Comparison of ENCODE assay signal across 7 cellular contexts in the genomic region with DNA sequence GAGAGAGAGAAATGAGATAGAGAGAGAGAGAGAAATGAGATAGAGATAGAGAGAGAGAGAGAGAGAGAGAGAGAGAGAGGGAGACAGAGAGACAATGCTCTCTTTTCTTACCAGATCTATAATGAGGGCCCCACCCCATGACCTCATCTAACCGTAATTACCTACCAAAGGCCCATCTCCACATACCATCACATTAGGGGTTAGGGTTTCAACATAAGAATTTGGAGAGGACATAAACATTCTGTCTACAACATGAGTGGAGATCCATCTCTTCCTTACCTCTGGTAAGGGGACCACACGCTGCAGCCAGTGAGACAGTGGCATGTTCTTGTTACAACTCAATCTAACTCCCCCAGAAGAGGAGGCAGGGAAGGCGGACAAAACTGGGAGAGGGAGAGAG. TPM values are rescaled to one million over a fixed set of nuclear protein-coding genes. Genes with fewer than 3 reads are reported as not detected.
DNase-seq lines count a peak whose midpoint lies in the region; ATAC-seq, FAIRE-seq and TF ChIP-seq lines count a peak whose summit lies in the region.
"Not testable (repeated sequence)": the region's sequence is repeated elsewhere in the genome, so short reads cannot be mapped to it uniquely, and the experiment has no call there.

No MANE protein-coding gene starts in this region.

- dilution Hi-C loops in IMR-90 (cut with HindIII; ENCODE audit: low sequenced_read_pairs, unreplicated experiment), result not testable (repeated sequence)

- TF ChIP-seq POLR2A in IMR-90 (IDR thresholded peaks at IDR 0.05; ENCODE audit: low read depth, low read length); K562 (conservative IDR thresholded peaks at IDR 0.05): not testable (repeated sequence)

- not testable (repeated sequence) for H3K36me3 Mint-ChIP-seq in T-helper 1 cell treated with Interleukin-12 subunit alpha and Interleukin-12 subunit beta and Interleukin-4 antibody, amounts not matched to agents 30 μg/mL and 1 μg/mL, for 36 hours (ENCODE audit: low read depth); activated T-cell treated with anti-CD3 and anti-CD28 coated beads, Interleukin-2, amount 50 U/mL, for 4 hours (ENCODE audit: insufficient read depth); neural crest cell (ENCODE audit: low read depth)

- not testable (repeated sequence) for H3K9me3 Mint-ChIP-seq in T-helper 1 cell treated with Interleukin-12 subunit alpha and Interleukin-12 subunit beta and Interleukin-4 antibody, amounts not matched to agents 30 μg/mL and 1 μg/mL, for 36 hours; activated T-cell treated with anti-CD3 and anti-CD28 coated beads, Interleukin-2, amount 50 U/mL, for 4 hours; neural crest cell

- H2BK20ac ChIP-seq in IMR-90 (ENCODE audit: low read depth, low read length), result peak overlapping the region; percentile 56

- H3K4me3 Mint-ChIP-seq in T-helper 1 cell treated with Interleukin-12 subunit alpha and Interleukin-12 subunit beta and Interleukin-4 antibody, amounts not matched to agents 30 μg/mL and 1 μg/mL, for 36 hours, result peak overlapping the region; percentile 46
- peak overlapping the region; percentile 63 for H3K4me3 Mint-ChIP-seq in activated T-cell treated with anti-CD3 and anti-CD28 coated beads, Interleukin-2, amount 50 U/mL, for 4 hours
- H3K4me3 Mint-ChIP-seq in neural crest cell, result peak overlapping the region; percentile 84

- not testable (repeated sequence) for H3K36me3 ChIP-seq in DND-41 (ENCODE audit: insufficient read depth, low read length); IMR-90 (ENCODE audit: control insufficient read depth, insufficient read depth, low read length); K562 (ENCODE audit: control insufficient read depth, insufficient read depth, low read length)

- FAIRE-seq in K562 (lab: Jason Lieb, UNC), result not testable (repeated sequence)

- not testable (repeated sequence) for H3K9me1 ChIP-seq in IMR-90 (ENCODE audit: insufficient read depth, low read length); K562 (ENCODE audit: control insufficient read depth, insufficient read depth, low read length)

- H3K4me1 ChIP-seq in DND-41 (ENCODE audit: insufficient read depth, low read length), result peaks cover 25% of the 10 kb centered on the region
- H3K4me1 ChIP-seq in IMR-90 (ENCODE audit: control insufficient read depth, insufficient read depth, low read length); K562 (replicated peaks in 1 of 2; ENCODE audit: control insufficient read depth in 2 of 2, insufficient read depth in 2 of 2, low read length in 2 of 2): not testable (repeated sequence)

- not testable (repeated sequence) for H3K56ac ChIP-seq in IMR-90 (ENCODE audit: extremely low read depth, insufficient read depth, low read length)

- WGBS in IMR-90 (ENCODE audit: extremely low coverage in 2 of 2, insufficient read length in 1 of 2), 2 experiments, result no CpG with 5 or more reads among the region's 3 CpGs
- WGBS in K562 (ENCODE audit: insufficient coverage, low coverage, missing lambda C conversion rate), result 13% methylated on average over 3 of the region's 3 CpGs

- not testable (repeated sequence) for H4K20me1 ChIP-seq in DND-41 (ENCODE audit: insufficient read depth, low read length); IMR-90 (ENCODE audit: insufficient read depth, low read length); K562 (replicated peaks; ENCODE audit: control insufficient read depth, insufficient read depth, low read length)

- H3K23ac ChIP-seq in IMR-90 (ENCODE audit: low read depth, low read length), result peak overlapping the region; percentile 57

- peak overlapping the region; percentile 76 for H2BK120ac ChIP-seq in IMR-90 (ENCODE audit: low read depth, low read length)

- peak overlapping the region; percentile 68 for H2AK5ac ChIP-seq in IMR-90 (ENCODE audit: low read depth, low read length)

- not testable (repeated sequence) for H3K27ac ChIP-seq in DND-41 (ENCODE audit: low read length)
- peak overlapping the region; percentile 34; the same call in 1 of the 2 replicates for H3K27ac ChIP-seq in IMR-90 (ENCODE audit: insufficient read depth, low read length)
- H3K27ac ChIP-seq in K562 (ENCODE audit: extremely low read depth, low read depth, low read length), result peak overlapping the region; percentile 90

- in situ Hi-C loops in IMR-90 (cut with MboI; ENCODE audit: low sequenced_read_pairs); K562 (cut with MboI): not testable (repeated sequence)

- H4K8ac ChIP-seq in IMR-90 (ENCODE audit: low read depth in 2 of 2, low read length in 2 of 2), result peak overlapping the region in 1 of 2 experiments; percentile 61; a peak in 3 of 4 replicates

- DNase-seq in DND-41; IMR-90; activated T-cell treated with anti-CD3 and anti-CD28 coated beads, Interleukin-2, amount 50 U/mL, for 4 hours; neural crest cell (ENCODE audit: low read depth, low spot score): not testable (repeated sequence)
- DNase-seq in K562 (ENCODE audit: extremely low read depth in 1 of 4, low spot score in 3 of 4) (peak in 2 of 4 experiments; percentile 4 to 38), iPS-NIHi7 (ENCODE audit: extremely low spot score) (peak; percentile 6)

- not testable (repeated sequence) for H3K79me1 ChIP-seq in IMR-90 (ENCODE audit: low read depth in 1 of 2, low read length in 2 of 2)

- CTCF ChIA-PET in IMR-90 (lab: Yijun Ruan, JAX); K562 (lab: Yijun Ruan, JAX; ENCODE audit: low intra/inter-chr PET ratio): not testable (repeated sequence)

- H3K27ac Mint-ChIP-seq in T-helper 1 cell treated with Interleukin-12 subunit alpha and Interleukin-12 subunit beta and Interleukin-4 antibody, amounts not matched to agents 30 μg/mL and 1 μg/mL, for 36 hours, result peak overlapping the region; percentile 24
- H3K27ac Mint-ChIP-seq in neural crest cell (ENCODE audit: unreplicated experiment), result not testable (repeated sequence)

- H2BK5ac ChIP-seq in IMR-90 (ENCODE audit: low read depth, low read length, poor library complexity, severe bottlenecking), result peak overlapping the region; percentile 70

- H4K5ac ChIP-seq in IMR-90 (ENCODE audit: low read depth, low read length), result peak overlapping the region; percentile 13

- H3K4ac ChIP-seq in IMR-90 (ENCODE audit: low read depth, low read length), result peak overlapping the region; percentile 86

- peak overlapping the region; percentile 59 for H2AFZ ChIP-seq in DND-41 (ENCODE audit: low read depth, low read length)
- not testable (repeated sequence) for H2AFZ ChIP-seq in IMR-90 (replicated peaks; ENCODE audit: low read length, poor library complexity)
- peak overlapping the region; percentile 81; the same call in 1 of the 2 replicates for H2AFZ ChIP-seq in K562 (ENCODE audit: low read depth, low read length)

- intact Hi-C loops in IMR-90 (cut with micrococcal nuclease); K562 (cut with micrococcal nuclease): not testable (repeated sequence)

- H3K18ac ChIP-seq in IMR-90 (ENCODE audit: low read depth, low read length), result peak overlapping the region; percentile 22

- H2AK9ac ChIP-seq in IMR-90 (replicated peaks; ENCODE audit: low read depth, low read length, poor library complexity), result not testable (repeated sequence)

- not testable (repeated sequence) for H3K27me3 Mint-ChIP-seq in T-helper 1 cell treated with Interleukin-12 subunit alpha and Interleukin-12 subunit beta and Interleukin-4 antibody, amounts not matched to agents 30 μg/mL and 1 μg/mL, for 36 hours (ENCODE audit: low read depth); activated T-cell treated with anti-CD3 and anti-CD28 coated beads, Interleukin-2, amount 50 U/mL, for 4 hours (ENCODE audit: low read depth); neural crest cell (ENCODE audit: low read depth)

- H3K79me2 ChIP-seq in DND-41 (ENCODE audit: insufficient read depth, low read length), result peaks cover 12% of the 10 kb centered on the region
- peaks cover 18% of the 10 kb centered on the region for H3K79me2 ChIP-seq in K562 (ENCODE audit: control insufficient read depth, insufficient read depth, low read length)

- H3K4me3 ChIP-seq in DND-41 (ENCODE audit: low read depth in 1 of 2, low read length in 2 of 2), result peak overlapping the region in 1 of 2 experiments; percentile 69; a peak in 1 of 4 replicates
- H3K4me3 ChIP-seq in IMR-90 (ENCODE audit: insufficient read depth, low read depth, low read length), result not testable (repeated sequence)
- 0 out of 2 replicates have a peak overlapping the region, but pooled peaks have one; percentile 3 for H3K4me3 ChIP-seq in K562

- peak overlapping the region; percentile 71 for H2BK15ac ChIP-seq in IMR-90 (ENCODE audit: low read depth, low read length)

- not testable (repeated sequence) for TF ChIP-seq CTCF in DND-41 (IDR thresholded peaks at IDR 0.05; ENCODE audit: borderline replicate concordance, extremely low read depth, low read length, poor library complexity, severe bottlenecking); IMR-90 (conservative IDR thresholded peaks at IDR 0.05; ENCODE audit: low read depth, low read length); K562 (IDR thresholded peaks at IDR 0.05 in 2 of 3, conservative IDR thresholded peaks at IDR 0.05 in 1 of 3; ENCODE audit: insufficient read depth in 2 of 3, low read depth in 1 of 3, low read length in 3 of 3); neural crest cell (conservative IDR thresholded peaks at IDR 0.05)

- TF ChIP-seq RAD21 in IMR-90 (IDR thresholded peaks at IDR 0.05; ENCODE audit: low read length); K562 (CRISPR knock-in tag; conservative IDR thresholded peaks at IDR 0.05 in 1 of 2, IDR thresholded peaks at IDR 0.05 in 1 of 2): not testable (repeated sequence)

- peak overlapping the region; percentile 82 for H4K91ac ChIP-seq in IMR-90 (ENCODE audit: insufficient read depth, low read depth, low read length)

- TF ChIP-seq EP300 in K562 (IDR thresholded peaks at IDR 0.05; ENCODE audit: low read length), result not testable (repeated sequence)

- POLR2A ChIA-PET in IMR-90 (lab: Charles Lee; ENCODE audit: unreplicated experiment); K562 (lab: Yijun Ruan, JAX): not testable (repeated sequence)

- H3K4me1 Mint-ChIP-seq in T-helper 1 cell treated with Interleukin-12 subunit alpha and Interleukin-12 subunit beta and Interleukin-4 antibody, amounts not matched to agents 30 μg/mL and 1 μg/mL, for 36 hours (ENCODE audit: low read depth), result peaks cover 14% of the 10 kb centered on the region
- H3K4me1 Mint-ChIP-seq in activated T-cell treated with anti-CD3 and anti-CD28 coated beads, Interleukin-2, amount 50 U/mL, for 4 hours (ENCODE audit: low read depth), result peaks cover 19% of the 10 kb centered on the region
- H3K4me1 Mint-ChIP-seq in neural crest cell, result peaks cover 26% of the 10 kb centered on the region

- H3K4me2 ChIP-seq in DND-41 (ENCODE audit: insufficient read depth, low read length) (peak overlapping the region; percentile 84), K562 (ENCODE audit: insufficient read depth, low read length) (peak overlapping the region; percentile 74)
- H3K4me2 ChIP-seq in IMR-90 (ENCODE audit: low read depth, low read length), result not testable (repeated sequence)

- not testable (repeated sequence) for H3K27me3 ChIP-seq in DND-41 (ENCODE audit: insufficient read depth, low read length, poor library complexity); IMR-90 (ENCODE audit: control insufficient read depth, insufficient read depth, low read length); K562 (ENCODE audit: control insufficient read depth in 2 of 2, insufficient read depth in 2 of 2, low read length in 2 of 2)

- peak overlapping the region; percentile 68 for H3K14ac ChIP-seq in IMR-90 (replicated peaks; ENCODE audit: low read depth, low read length)

- not testable (repeated sequence) for H3K9me3 ChIP-seq in DND-41 (ENCODE audit: insufficient read depth, low read length, severe bottlenecking); IMR-90 (ENCODE audit: control insufficient read depth, insufficient read depth, low read length); K562 (replicated peaks; ENCODE audit: control insufficient read depth, insufficient read depth, low read depth, low read length)

- not testable (repeated sequence) for ATAC-seq in DND-41 (ENCODE audit: insufficient read depth, low read depth); IMR-90 (ENCODE audit: low read depth); activated T-cell treated with anti-CD3 and anti-CD28 coated beads, Interleukin-2, amount 50 U/mL, for 4 hours; K562

- not testable (repeated sequence) for BruUV-seq in IMR-90 (replicated peaks; lab: Mats Ljungman, UMichigan); K562 (replicated peaks; lab: Mats Ljungman, UMichigan)

- H3K9ac ChIP-seq in DND-41 (ENCODE audit: low read depth, low read length); IMR-90 (ENCODE audit: low read depth, low read length): not testable (repeated sequence)
- H3K9ac ChIP-seq in K562 (ENCODE audit: insufficient read depth in 1 of 2, low read depth in 2 of 2, low read length in 2 of 2), result peak overlapping the region in 1 of 2 experiments; percentile 85; a peak in 2 of 4 replicates

RNA-seq across cellular contexts. Expression of a gene that starts 44.5 kb away (rescaled TPM):
- total RNA-seq in IMR-90 (2012; rRNA removed) (2.8 and 3.9 TPM in 2 replicates), K562 (2014; rRNA removed) (2.2 and 3.5 TPM in 2 replicates), K562 (2014; rRNA removed; fragmentation: Illumina TruSeq; extraction: Trizol) (2.1 and 3.2 TPM in 2 replicates), K562 (2015; rRNA removed; fragmentation: Illumina TruSeq; extraction: Trizol) (3.4 and 4.8 TPM in 2 replicates), K562 (2021) (3.2 and 4.2 TPM in 2 replicates), neural crest cell (34.7 and 35.4 TPM in 2 replicates)
- polyA plus RNA-seq in IMR-90 (2012; rRNA removed) (10.5 and 11.0 TPM in 2 replicates), K562 (2011; rRNA removed) (5.3 and 5.8 TPM in 2 replicates), K562 (2014; fragmentation: Illumina TruSeq; extraction: Trizol) (2.8 and 4.7 TPM in 2 replicates), K562 (2014; fragmentation: Nextera tagmentation; extraction: Ambion mirVana) (under 1 TPM; 0.27 to 0.34 TPM), K562 (2014; rRNA removed) (3.0 and 5.1 TPM in 2 replicates)
- polyA plus RNA-seq in IMR-90 (2012; cell fraction: cytosol; rRNA removed), result 10.4 and 12.1 TPM in 2 replicates
- 32.2 and 76.4 TPM in 2 replicates for polyA plus RNA-seq in IMR-90 (2012; cell fraction: nucleus; rRNA removed; ENCODE audit: low replicate concordance)
- total RNA-seq in activated T-cell treated with anti-CD3 and anti-CD28 coated beads, Interleukin-2, amount 50 U/mL, for 4 hours, result 10 to 100 TPM; 10.6 to 14.9 (median 10.9) TPM
- total RNA-seq in K562 (2011; cell fraction: chromatin; rRNA removed; ENCODE audit: low replicate concordance), result 27.6 and 50.6 TPM in 2 replicates
- 20.1 and 30.2 TPM in 2 replicates for total RNA-seq in K562 (2011; cell fraction: nucleolus; rRNA removed)
- total RNA-seq in K562 (2011; cell fraction: nucleoplasm; rRNA removed), result 34.0 and 48.6 TPM in 2 replicates
- 4.7 and 5.1 TPM in 2 replicates for polyA plus RNA-seq in K562 (2011; cell fraction: cytosol; rRNA removed)
- 21.7 and 27.2 TPM in 2 replicates for polyA plus RNA-seq in K562 (2011; cell fraction: nucleus; rRNA removed)
- 3.2 and 6.6 TPM in 2 replicates for polyA plus RNA-seq in K562 (2012)
- polyA minus RNA-seq in K562 (2011; rRNA and poly(A)+ RNA removed), result 7.4 and 9.2 TPM in 2 replicates
- polyA minus RNA-seq in K562 (2011; cell fraction: cytosol; rRNA and poly(A)+ RNA removed), result 1.3 TPM in 1 of 2 replicates, not detected in the other
- polyA minus RNA-seq in K562 (2011; cell fraction: nucleus; rRNA and poly(A)+ RNA removed), result 10.0 and 11.8 TPM in 2 replicates
